8 cellular contexts compared by ENCODE assay signal in the genomic region with DNA sequence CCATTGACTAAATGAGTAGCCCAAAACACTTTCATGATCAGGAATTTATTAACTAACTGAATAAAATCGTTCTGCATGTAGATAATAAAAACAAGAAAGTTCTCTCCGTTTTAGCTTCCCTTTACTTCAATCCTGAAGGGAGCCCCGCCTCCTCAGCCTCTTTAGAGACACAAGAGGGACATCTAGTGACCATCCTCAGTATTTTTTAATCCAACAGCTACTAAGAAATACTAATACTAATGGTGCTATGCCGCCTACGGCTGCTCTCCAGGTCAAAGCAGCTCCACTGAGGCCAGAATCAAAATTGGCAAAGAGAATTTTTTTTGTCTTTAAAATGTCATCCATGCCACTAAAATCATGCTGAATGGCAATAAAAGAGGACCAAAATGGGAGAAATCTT. TPM values are rescaled to one million over a fixed set of nuclear protein-coding genes. Genes with fewer than 3 reads are reported as not detected.
A peak's percentile ranks its signal among the peaks of the same experiment; 100 is the strongest.
DNase-seq lines count a peak whose midpoint lies in the region; ATAC-seq, FAIRE-seq and TF ChIP-seq lines count a peak whose summit lies in the region.

No MANE protein-coding gene starts in this region.

- H2AFZ ChIP-seq in K562 (ENCODE audit: low read depth, low read length): no peak overlapping the region

- no peaks in the 10 kb centered on the region for H3K36me3 ChIP-seq in CD4-positive, alpha-beta memory T cell (ENCODE audit: insufficient read depth, low read length)
- H3K36me3 ChIP-seq in K562 (ENCODE audit: control insufficient read depth, insufficient read depth, low read length) (no peaks in the 10 kb centered on the region), kidney epithelial cell (ENCODE audit: control insufficient read depth, insufficient read depth, low read length) (no peaks in the 10 kb centered on the region)

- FAIRE-seq in K562 (lab: Jason Lieb, UNC): no peak

- no peaks in the 10 kb centered on the region for H3K9me3 ChIP-seq in CD4-positive, alpha-beta memory T cell (ENCODE audit: control insufficient read depth in 1 of 2, low read length in 2 of 2)
- no peaks in the 10 kb centered on the region for H3K9me3 ChIP-seq in K562 (replicated peaks; ENCODE audit: control insufficient read depth, insufficient read depth, low read depth, low read length)

- H3K4me2 ChIP-seq in K562 (ENCODE audit: insufficient read depth, low read length): no peak overlapping the region

- TF ChIP-seq CTCF in K562 (IDR thresholded peaks at IDR 0.05 in 2 of 3, conservative IDR thresholded peaks at IDR 0.05 in 1 of 3; ENCODE audit: insufficient read depth in 2 of 3, low read depth in 1 of 3, low read length in 3 of 3) (peak in 2 of 3 experiments; percentile 48 to 55; a peak in 4 of 6 replicates), kidney epithelial cell (IDR thresholded peaks at IDR 0.05; ENCODE audit: insufficient read depth, low read length, poor library complexity, severe bottlenecking) (peak; percentile 38), type B pancreatic cell (conservative IDR thresholded peaks at IDR 0.05) (peak; percentile 88)

- BruUV-seq in K562 (replicated peaks; lab: Mats Ljungman, UMichigan): no TSS peak

- ATAC-seq in GM18511 (IDR thresholded peaks at IDR 0.05; ENCODE audit: unreplicated experiment) (peak; percentile 76), HG03139 (IDR thresholded peaks at IDR 0.05; ENCODE audit: unreplicated experiment) (peak; percentile 65), K562 (peak; percentile 78)
- no peak for ATAC-seq in stimulated activated effector memory CD8-positive, alpha-beta T cell treated with anti-CD3 and anti-CD28 coated beads, Interleukin-12 subunit alpha, Interleukin-12 subunit beta, amount 100 ng/mL, for 72 hours

- no peaks in the 10 kb centered on the region for H3K4me1 ChIP-seq in CD4-positive, alpha-beta memory T cell (ENCODE audit: insufficient read depth, low read length)
- H3K4me1 ChIP-seq in K562 (replicated peaks in 1 of 2; ENCODE audit: control insufficient read depth in 2 of 2, insufficient read depth in 2 of 2, low read length in 2 of 2): no peaks in the 10 kb centered on the region

- intact Hi-C loops in CD4-positive, alpha-beta memory T cell (cut with micrococcal nuclease): no loop called here
- intact Hi-C loops in K562 (cut with micrococcal nuclease): no loop called here

- POLR2A ChIA-PET in CD4-positive, alpha-beta memory T cell (lab: Charles Lee; ENCODE audit: partially characterized antibody): no interaction called here
- POLR2A ChIA-PET in K562 (lab: Yijun Ruan, JAX): no interaction called here

- H3K27me3 Mint-ChIP-seq in CD4-positive, alpha-beta memory T cell: peaks cover 10% of the 10 kb centered on the region in 2 donors
- peaks cover 43% of the 10 kb centered on the region for H3K27me3 Mint-ChIP-seq in type B pancreatic cell

- peak overlapping the region in 5 of 8 donors; percentile 3 to 75 (median 22) for H3K4me3 Mint-ChIP-seq in CD4-positive, alpha-beta memory T cell
- H3K4me3 Mint-ChIP-seq in type B pancreatic cell: peak overlapping the region; percentile 99
- no peak overlapping the region for H3K4me3 Mint-ChIP-seq in stimulated activated effector memory CD8-positive, alpha-beta T cell treated with anti-CD3 and anti-CD28 coated beads, Interleukin-12 subunit alpha, Interleukin-12 subunit beta, amount 100 ng/mL, for 72 hours

- CTCF ChIA-PET in CD4-positive, alpha-beta memory T cell (lab: Charles Lee; ENCODE audit: partially characterized antibody): interaction anchor here (0.8 to 1.5 kb wide), 4 partner anchors 12 to 45 kb away, joined by 3 read pairs; no protein-coding TSS in a partner anchor
- CTCF ChIA-PET in K562 (lab: Yijun Ruan, JAX; ENCODE audit: low intra/inter-chr PET ratio): no interaction called here

- peak in 4 of 5 donors; percentile 20 to 26 (median 22) for DNase-seq in CD4-positive, alpha-beta memory T cell
- DNase-seq in NCI-H524 (lab: John Stamatoyannopoulos, UW): peak; percentile 58 to 72
- peak; percentile 31 to 44 (median 38) for DNase-seq in K562 (ENCODE audit: extremely low read depth in 1 of 4, low spot score in 3 of 4)
- DNase-seq in kidney epithelial cell (ENCODE audit: low read depth): no peak
- DNase-seq in type B pancreatic cell (ENCODE audit: extremely low spot score, unreplicated experiment): no peak
- no peak for DNase-seq in stimulated activated effector memory CD8-positive, alpha-beta T cell treated with anti-CD3 and anti-CD28 coated beads, Interleukin-12 subunit alpha, Interleukin-12 subunit beta, amount 100 ng/mL, for 72 hours (ENCODE audit: low spot score in 2 of 2)

- no peaks in the 10 kb centered on the region for H4K20me1 ChIP-seq in K562 (replicated peaks; ENCODE audit: control insufficient read depth, insufficient read depth, low read length)

- in situ Hi-C loops in K562 (cut with MboI): no loop called here

- no peaks in the 10 kb centered on the region for H3K27me3 ChIP-seq in CD4-positive, alpha-beta memory T cell (ENCODE audit: insufficient read depth, low read length)
- no peaks in the 10 kb centered on the region for H3K27me3 ChIP-seq in K562 (ENCODE audit: control insufficient read depth in 2 of 2, insufficient read depth in 2 of 2, low read length in 2 of 2)
- peaks cover 31% of the 10 kb centered on the region for H3K27me3 ChIP-seq in kidney epithelial cell (ENCODE audit: control insufficient read depth, insufficient read depth, low read length)

- H3K79me2 ChIP-seq in K562 (ENCODE audit: control insufficient read depth, insufficient read depth, low read length): no peaks in the 10 kb centered on the region

- H3K4me1 Mint-ChIP-seq in CD4-positive, alpha-beta memory T cell: peaks cover 4 to 20% (median 13%) of the 10 kb centered on the region in 4 donors
- H3K4me1 Mint-ChIP-seq in type B pancreatic cell (ENCODE audit: unreplicated experiment): peaks cover 46% of the 10 kb centered on the region
- peaks cover 13% of the 10 kb centered on the region for H3K4me1 Mint-ChIP-seq in stimulated activated effector memory CD8-positive, alpha-beta T cell treated with anti-CD3 and anti-CD28 coated beads, Interleukin-12 subunit alpha, Interleukin-12 subunit beta, amount 100 ng/mL, for 72 hours

- no peak for TF ChIP-seq EP300 in K562 (IDR thresholded peaks at IDR 0.05; ENCODE audit: low read length)

- H3K27ac ChIP-seq in CD4-positive, alpha-beta memory T cell (ENCODE audit: low read depth, low read length): no peak overlapping the region
- H3K27ac ChIP-seq in K562 (ENCODE audit: extremely low read depth, low read depth, low read length): no peak overlapping the region

- H3K27ac Mint-ChIP-seq in CD4-positive, alpha-beta memory T cell: no peak overlapping the region
- peak overlapping the region; percentile 74 for H3K27ac Mint-ChIP-seq in type B pancreatic cell
- no peak overlapping the region for H3K27ac Mint-ChIP-seq in stimulated activated effector memory CD8-positive, alpha-beta T cell treated with anti-CD3 and anti-CD28 coated beads, Interleukin-12 subunit alpha, Interleukin-12 subunit beta, amount 100 ng/mL, for 72 hours

- no peak overlapping the region for H3K4me3 ChIP-seq in CD4-positive, alpha-beta memory T cell (ENCODE audit: low read length in 2 of 2)
- H3K4me3 ChIP-seq in K562 (no peak overlapping the region), kidney epithelial cell (ENCODE audit: low read depth, low read length) (no peak overlapping the region)

- peak; percentile 35 to 58; a peak in 3 of 4 replicates for TF ChIP-seq RAD21 in K562 (CRISPR knock-in tag; conservative IDR thresholded peaks at IDR 0.05 in 1 of 2, IDR thresholded peaks at IDR 0.05 in 1 of 2)

- no peaks in the 10 kb centered on the region for H3K36me3 Mint-ChIP-seq in CD4-positive, alpha-beta memory T cell
- H3K36me3 Mint-ChIP-seq in type B pancreatic cell: peaks cover under 1% of the 10 kb centered on the region
- H3K36me3 Mint-ChIP-seq in stimulated activated effector memory CD8-positive, alpha-beta T cell treated with anti-CD3 and anti-CD28 coated beads, Interleukin-12 subunit alpha, Interleukin-12 subunit beta, amount 100 ng/mL, for 72 hours: no peaks in the 10 kb centered on the region

- H3K9ac ChIP-seq in K562 (ENCODE audit: insufficient read depth in 1 of 2, low read depth in 2 of 2, low read length in 2 of 2): no peak overlapping the region

- no peaks in the 10 kb centered on the region for H3K9me3 Mint-ChIP-seq in CD4-positive, alpha-beta memory T cell
- no peaks in the 10 kb centered on the region for H3K9me3 Mint-ChIP-seq in type B pancreatic cell
- no peaks in the 10 kb centered on the region for H3K9me3 Mint-ChIP-seq in stimulated activated effector memory CD8-positive, alpha-beta T cell treated with anti-CD3 and anti-CD28 coated beads, Interleukin-12 subunit alpha, Interleukin-12 subunit beta, amount 100 ng/mL, for 72 hours

- no peak for TF ChIP-seq POLR2A in K562 (conservative IDR thresholded peaks at IDR 0.05)

- WGBS in K562 (ENCODE audit: insufficient coverage, low coverage, missing lambda C conversion rate): 2% methylated on average over 5 of the region's 5 CpGs

- no peaks in the 10 kb centered on the region for H3K9me1 ChIP-seq in K562 (ENCODE audit: control insufficient read depth, insufficient read depth, low read length)

TF ChIP-seq in K562, 482 proteins besides CTCF, POLR2A, EP300 and RAD21 (continues in another document):
- TF ChIP-seq SMC3 (conservative IDR thresholded peaks at IDR 0.05; ENCODE audit: insufficient read depth, low read depth, low read length): peak; percentile 33; the same call in 1 of the 2 replicates

RNA-seq across cellular contexts. Expression of a gene that starts 3.2 kb away (rescaled TPM):
- not detected for total RNA-seq in CD4-positive, alpha-beta memory T cell
- not detected for polyA plus RNA-seq in CD4-positive, alpha-beta memory T cell
- total RNA-seq in K562 (2011; cell fraction: chromatin; rRNA removed; ENCODE audit: low replicate concordance): not detected in 2 replicates
- total RNA-seq in K562 (2011; cell fraction: nucleolus; rRNA removed): not detected in 2 replicates
- not detected in 2 replicates for total RNA-seq in K562 (2011; cell fraction: nucleoplasm; rRNA removed)
- total RNA-seq in K562 (2014; rRNA removed) (not detected in 2 replicates), K562 (2014; rRNA removed; fragmentation: Illumina TruSeq; extraction: Trizol) (not detected in 2 replicates), K562 (2015; rRNA removed; fragmentation: Illumina TruSeq; extraction: Trizol) (not detected in 2 replicates), K562 (2021) (not detected in 2 replicates), kidney epithelial cell (0.04 and 0.07 TPM in 2 replicates), type B pancreatic cell (ENCODE audit: low replicate concordance) (61.6 and 122 TPM in 2 replicates)
- polyA plus RNA-seq in K562 (2011; rRNA removed) (not detected in 2 replicates), K562 (2014; fragmentation: Illumina TruSeq; extraction: Trizol) (not detected in 2 replicates), K562 (2014; fragmentation: Nextera tagmentation; extraction: Ambion mirVana) (not detected), K562 (2014; rRNA removed) (not detected in 2 replicates)
- polyA plus RNA-seq in K562 (2011; cell fraction: cytosol; rRNA removed): not detected in 2 replicates
- not detected in 2 replicates for polyA plus RNA-seq in K562 (2011; cell fraction: nucleus; rRNA removed)
- not detected in 2 replicates for polyA plus RNA-seq in K562 (2012)
- polyA minus RNA-seq in K562 (2011; rRNA and poly(A)+ RNA removed): not detected in 2 replicates
- not detected in 2 replicates for polyA minus RNA-seq in K562 (2011; cell fraction: cytosol; rRNA and poly(A)+ RNA removed)
- not detected in 2 replicates for polyA minus RNA-seq in K562 (2011; cell fraction: nucleus; rRNA and poly(A)+ RNA removed)

Comparison
In these comparisons a context has a peak if more than half of its experiments do, and no peak if none do; other contexts are left out.
1. DNase-seq: peak in CD4-positive, alpha-beta memory T cell (4 of 5), NCI-H524 (2 of 2) and K562 (4 of 4); none in kidney epithelial cell (single experiment), type B pancreatic cell (single experiment) and stimulated activated effector memory CD8-positive, alpha-beta T cell treated with anti-CD3 and anti-CD28 coated beads, Interleukin-12 subunit alpha, Interleukin-12 subunit beta, amount 100 ng/mL, for 72 hours (0 of 2).
2. CTCF ChIP-seq: peak in every context shown above with its lines; median percentile 88 in type B pancreatic cell; 52 in K562; 38 in kidney epithelial cell.
3. RNA of a gene that starts 3.2 kb away (total RNA-seq): 61.6 to 122 TPM in type B pancreatic cell; 0.04 to 0.07 TPM in kidney epithelial cell, not detected in CD4-positive, alpha-beta memory T cell and not detected in K562; every median in the first group is over 10 times any median in the second.